Comparison of ENCODE assay signal across 8 cellular contexts in genomic region chr20:50959543-50960126, GRCh38. TPM values are rescaled to one million over a fixed set of nuclear protein-coding genes. Genes with fewer than 3 reads are reported as not detected.
DNase-seq lines count a peak whose midpoint lies in the region; ATAC-seq, FAIRE-seq and TF ChIP-seq lines count a peak whose summit lies in the region.

No MANE protein-coding gene starts in this region.

- DNase-seq in gastrocnemius medialis, result no peak
- DNase-seq in OCI-M1 (lab: John Stamatoyannopoulos, UW), result no peak
- no peak for DNase-seq in RCC 7860 (ENCODE audit: low spot score)
- no peak for DNase-seq in NCI-H82 treated with DMSO at 0.1 percent for 48 hours (lab: John Stamatoyannopoulos, UW; ENCODE audit: unreplicated experiment)

- in situ Hi-C loops in gastrocnemius medialis (cut with MboI; ENCODE audit: low sequenced_read_pairs in 4 of 4), result no loop called here

- ATAC-seq in gastroesophageal sphincter (no peak), gastrocnemius medialis (no peak), HG03196 (IDR thresholded peaks at IDR 0.05; ENCODE audit: unreplicated experiment) (no peak)

- FAIRE-seq in RCC 7860 (lab: Jason Lieb, UNC), result no peak

- H3K27me3 ChIP-seq in gastroesophageal sphincter, result no peaks in the 10 kb centered on the region
- H3K27me3 ChIP-seq in gastrocnemius medialis, result no peaks in the 10 kb centered on the region

- intact Hi-C loops in gastrocnemius medialis (cut with DNase I; ENCODE audit: low total_unique reads), result loop anchor here (1.0 to 5.0 kb wide), 2 partner anchors 42 to 165 kb away; no protein-coding TSS in a partner anchor

- WGBS in gastroesophageal sphincter (ENCODE audit: low coverage in 1 of 2), 2 donors, result 76 to 100% methylated on average over 2 to 9 of the region's 25 CpGs

- H3K36me3 ChIP-seq in gastroesophageal sphincter, result peaks cover 0 to 23% of the 10 kb centered on the region in 2 donors
- H3K36me3 ChIP-seq in gastrocnemius medialis, result peaks cover 0 to 16% of the 10 kb centered on the region in 2 donors

- H3K9me3 ChIP-seq in gastroesophageal sphincter (no peaks in the 10 kb centered on the region), gastrocnemius medialis (no peaks in the 10 kb centered on the region)

- peak overlapping the region; percentile 78 for H3K4me3 ChIP-seq in GM12875 (ENCODE audit: low read depth, low read length)
- peak overlapping the region; percentile 74 to 93 for H3K4me3 ChIP-seq in gastroesophageal sphincter
- peak overlapping the region; percentile 77 to 99 (median 90) for H3K4me3 ChIP-seq in gastrocnemius medialis

- TF ChIP-seq CTCF in GM12875 (IDR thresholded peaks at IDR 0.05; ENCODE audit: borderline replicate concordance, insufficient read depth, low read depth, low read length) (no peak), VCaP (conservative IDR thresholded peaks at IDR 0.05) (no peak), gastroesophageal sphincter (IDR thresholded peaks at IDR 0.05) (no peak), gastrocnemius medialis (IDR thresholded peaks at IDR 0.05 in 4 of 5, conservative IDR thresholded peaks at IDR 0.05 in 1 of 5) (no peak)

- no peak for TF ChIP-seq POLR2A in gastroesophageal sphincter (IDR thresholded peaks at IDR 0.05)
- TF ChIP-seq POLR2A in gastrocnemius medialis (IDR thresholded peaks at IDR 0.05), result no peak

- H3K27ac ChIP-seq in VCaP (peak overlapping the region; percentile 95), gastroesophageal sphincter (peak overlapping the region in 3 of 4 donors; percentile 92 to 93 (median 92)), gastrocnemius medialis (peak overlapping the region; percentile 88 to 98 (median 92))

- no peak for TF ChIP-seq EP300 in gastroesophageal sphincter (IDR thresholded peaks at IDR 0.05)

- H3K4me1 ChIP-seq in gastroesophageal sphincter, result peaks cover 0 to 62% (median 30%) of the 10 kb centered on the region in 3 donors
- peaks cover 46 to 54% of the 10 kb centered on the region in 2 donors for H3K4me1 ChIP-seq in gastrocnemius medialis

RNA-seq across cellular contexts. Expression of gene MOCS3, which starts 1.0 kb away (rescaled TPM):
- total RNA-seq in gastroesophageal sphincter (1 to 10 TPM; 4.2 to 6.1 (median 5.4) TPM), gastrocnemius medialis (1 to 10 TPM; 3.1 to 5.7 (median 4.7) TPM)

RNA-seq across cellular contexts. Expression of gene DPM1, which starts 1.3 kb away (rescaled TPM):
- total RNA-seq in gastroesophageal sphincter (10 to 100 TPM; 35.2 to 63.0 (median 43.5) TPM), gastrocnemius medialis (100 to 1,000 TPM in 1 of 4 donors, 10 to 100 TPM in 3; 55.5 to 120 (median 73.7) TPM)

RNA-seq across cellular contexts. Expression of gene ADNP, which starts 28.4 kb away (rescaled TPM):
- total RNA-seq in gastroesophageal sphincter (10 to 100 TPM; 51.4 to 67.2 (median 55.4) TPM), gastrocnemius medialis (10 to 100 TPM; 24.0 to 35.4 (median 31.5) TPM)
